ENCODE assay signal across 8 cellular contexts in the genomic region with DNA sequence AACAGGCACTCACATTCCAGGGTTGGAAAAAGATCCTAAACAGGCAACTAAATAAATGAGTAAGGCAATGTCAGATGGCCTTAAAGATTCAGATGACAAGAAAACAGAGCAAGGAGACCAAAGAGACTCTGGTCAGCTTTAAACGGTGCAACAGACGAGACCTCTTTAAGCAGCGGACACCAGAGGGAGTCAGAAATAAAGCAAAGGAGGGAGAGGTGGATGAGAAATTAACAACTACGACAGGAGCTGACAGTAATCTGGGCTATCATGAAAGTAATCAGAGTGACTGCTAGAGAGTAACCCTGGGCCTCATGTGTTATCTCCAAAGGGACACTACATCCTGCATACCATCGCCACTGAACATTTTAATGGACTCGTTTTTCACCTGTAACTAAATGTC. TPM values are rescaled to one million over a fixed set of nuclear protein-coding genes. Genes with fewer than 3 reads are reported as not detected.
A peak's percentile ranks its signal among the peaks of the same experiment; 100 is the strongest.
DNase-seq lines count a peak whose midpoint lies in the region; ATAC-seq and TF ChIP-seq lines count a peak whose summit lies in the region.

No MANE protein-coding gene starts in this region.

- ATAC-seq in SK-N-SH treated with all-trans-retinoic acid at 6 μM for 48 hours, result peak; percentile 8
- no peak for ATAC-seq in GM19328 (IDR thresholded peaks at IDR 0.05; ENCODE audit: unreplicated experiment)

- H3K4me3 ChIP-seq in GM12875 (ENCODE audit: low read depth, low read length), result peak overlapping the region; percentile 83
- H3K4me3 ChIP-seq in fibroblast of villous mesenchyme (ENCODE audit: low read depth, low read length), result peak overlapping the region; percentile 96
- H3K4me3 ChIP-seq in skeletal muscle cell (ENCODE audit: low read depth, low read length), result peak overlapping the region; percentile 95

- DNase-seq in fibroblast of villous mesenchyme (ENCODE audit: low read depth), result peak; percentile 30
- DNase-seq in skeletal muscle cell (ENCODE audit: low read depth), result no peak
- no peak for DNase-seq in midbrain (lab: John Stamatoyannopoulos, UW)
- no peak for DNase-seq in GM20000 (ENCODE audit: low spot score)
- DNase-seq in NCI-H69 (lab: John Stamatoyannopoulos, UW), result no peak

- TF ChIP-seq CTCF in GM12875 (IDR thresholded peaks at IDR 0.05; ENCODE audit: borderline replicate concordance, insufficient read depth, low read depth, low read length) (no peak), fibroblast of villous mesenchyme (IDR thresholded peaks at IDR 0.05; ENCODE audit: insufficient read depth, low read depth, low read length) (peak; percentile 23), GM20000 (IDR thresholded peaks at IDR 0.05; ENCODE audit: extremely low read depth, missing control alignments) (no peak)

TF ChIP-seq in SK-N-SH treated with all-trans-retinoic acid at 6 μM for 48 hours, 23 proteins besides CTCF, POLR2A, EP300 and RAD21:
- TF ChIP-seq SNAI2 (CRISPR knock-in tag; IDR thresholded peaks at IDR 0.05) (no peak), ZFP30 (CRISPR knock-in tag; IDR thresholded peaks at IDR 0.05) (no peak), GLIS3 (CRISPR knock-in tag; IDR thresholded peaks at IDR 0.05) (no peak), TCF4 (CRISPR knock-in tag; IDR thresholded peaks at IDR 0.05; ENCODE audit: borderline replicate concordance) (no peak), ZNF70 (CRISPR knock-in tag; IDR thresholded peaks at IDR 0.05) (no peak), ZNF8 (CRISPR knock-in tag; IDR thresholded peaks at IDR 0.05) (no peak), ZC3H10 (CRISPR knock-in tag; IDR thresholded peaks at IDR 0.05) (no peak), RARB (CRISPR knock-in tag; IDR thresholded peaks at IDR 0.05) (no peak), ISL1 (CRISPR knock-in tag; IDR thresholded peaks at IDR 0.05) (no peak), OSR1 (CRISPR knock-in tag; IDR thresholded peaks at IDR 0.05) (no peak), CSDC2 (CRISPR knock-in tag; IDR thresholded peaks at IDR 0.05) (no peak), ARNTL (CRISPR knock-in tag; IDR thresholded peaks at IDR 0.05; ENCODE audit: borderline replicate concordance, low read depth) (no peak), ESRRG (CRISPR knock-in tag; IDR thresholded peaks at IDR 0.05) (no peak), PPARA (CRISPR knock-in tag; IDR thresholded peaks at IDR 0.05; ENCODE audit: borderline replicate concordance) (no peak), BACH2 (CRISPR knock-in tag; IDR thresholded peaks at IDR 0.05; ENCODE audit: borderline replicate concordance) (no peak), ZNF565 (CRISPR knock-in tag; conservative IDR thresholded peaks at IDR 0.05; ENCODE audit: low read depth) (no peak)
- TF ChIP-seq, protein P1, sequence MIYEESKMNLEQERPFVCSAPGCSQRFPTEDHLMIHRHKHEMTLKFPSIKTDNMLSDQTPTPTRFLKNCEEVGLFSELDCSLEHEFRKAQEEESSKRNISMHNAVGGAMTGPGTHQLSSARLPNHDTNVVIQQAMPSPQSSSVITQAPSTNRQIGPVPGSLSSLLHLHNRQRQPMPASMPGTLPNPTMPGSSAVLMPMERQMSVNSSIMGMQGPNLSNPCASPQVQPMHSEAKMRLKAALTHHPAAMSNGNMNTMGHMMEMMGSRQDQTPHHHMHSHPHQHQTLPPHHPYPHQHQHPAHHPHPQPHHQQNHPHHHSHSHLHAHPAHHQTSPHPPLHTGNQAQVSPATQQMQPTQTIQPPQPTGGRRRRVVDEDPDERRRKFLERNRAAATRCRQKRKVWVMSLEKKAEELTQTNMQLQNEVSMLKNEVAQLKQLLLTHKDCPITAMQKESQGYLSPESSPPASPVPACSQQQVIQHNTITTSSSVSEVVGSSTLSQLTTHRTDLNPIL (CRISPR knock-in tag; IDR thresholded peaks at IDR 0.05; ENCODE audit: low read depth), result no peak
- TF ChIP-seq, protein P2, sequence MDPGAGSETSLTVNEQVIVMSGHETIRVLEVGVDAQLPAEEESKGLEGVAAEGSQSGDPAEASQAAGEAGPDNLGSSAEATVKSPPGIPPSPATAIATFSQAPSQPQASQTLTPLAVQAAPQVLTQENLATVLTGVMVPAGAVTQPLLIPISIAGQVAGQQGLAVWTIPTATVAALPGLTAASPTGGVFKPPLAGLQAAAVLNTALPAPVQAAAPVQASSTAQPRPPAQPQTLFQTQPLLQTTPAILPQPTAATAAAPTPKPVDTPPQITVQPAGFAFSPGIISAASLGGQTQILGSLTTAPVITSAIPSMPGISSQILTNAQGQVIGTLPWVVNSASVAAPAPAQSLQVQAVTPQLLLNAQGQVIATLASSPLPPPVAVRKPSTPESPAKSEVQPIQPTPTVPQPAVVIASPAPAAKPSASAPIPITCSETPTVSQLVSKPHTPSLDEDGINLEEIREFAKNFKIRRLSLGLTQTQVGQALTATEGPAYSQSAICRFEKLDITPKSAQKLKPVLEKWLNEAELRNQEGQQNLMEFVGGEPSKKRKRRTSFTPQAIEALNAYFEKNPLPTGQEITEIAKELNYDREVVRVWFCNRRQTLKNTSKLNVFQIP (CRISPR knock-in tag; IDR thresholded peaks at IDR 0.05; ENCODE audit: borderline replicate concordance, low read depth), result no peak
- TF ChIP-seq, protein P3, sequence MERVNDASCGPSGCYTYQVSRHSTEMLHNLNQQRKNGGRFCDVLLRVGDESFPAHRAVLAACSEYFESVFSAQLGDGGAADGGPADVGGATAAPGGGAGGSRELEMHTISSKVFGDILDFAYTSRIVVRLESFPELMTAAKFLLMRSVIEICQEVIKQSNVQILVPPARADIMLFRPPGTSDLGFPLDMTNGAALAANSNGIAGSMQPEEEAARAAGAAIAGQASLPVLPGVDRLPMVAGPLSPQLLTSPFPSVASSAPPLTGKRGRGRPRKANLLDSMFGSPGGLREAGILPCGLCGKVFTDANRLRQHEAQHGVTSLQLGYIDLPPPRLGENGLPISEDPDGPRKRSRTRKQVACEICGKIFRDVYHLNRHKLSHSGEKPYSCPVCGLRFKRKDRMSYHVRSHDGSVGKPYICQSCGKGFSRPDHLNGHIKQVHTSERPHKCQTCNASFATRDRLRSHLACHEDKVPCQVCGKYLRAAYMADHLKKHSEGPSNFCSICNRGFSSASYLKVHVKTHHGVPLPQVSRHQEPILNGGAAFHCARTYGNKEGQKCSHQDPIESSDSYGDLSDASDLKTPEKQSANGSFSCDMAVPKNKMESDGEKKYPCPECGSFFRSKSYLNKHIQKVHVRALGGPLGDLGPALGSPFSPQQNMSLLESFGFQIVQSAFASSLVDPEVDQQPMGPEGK (CRISPR knock-in tag; IDR thresholded peaks at IDR 0.05; ENCODE audit: borderline replicate concordance), result no peak
- TF ChIP-seq, protein P4, sequence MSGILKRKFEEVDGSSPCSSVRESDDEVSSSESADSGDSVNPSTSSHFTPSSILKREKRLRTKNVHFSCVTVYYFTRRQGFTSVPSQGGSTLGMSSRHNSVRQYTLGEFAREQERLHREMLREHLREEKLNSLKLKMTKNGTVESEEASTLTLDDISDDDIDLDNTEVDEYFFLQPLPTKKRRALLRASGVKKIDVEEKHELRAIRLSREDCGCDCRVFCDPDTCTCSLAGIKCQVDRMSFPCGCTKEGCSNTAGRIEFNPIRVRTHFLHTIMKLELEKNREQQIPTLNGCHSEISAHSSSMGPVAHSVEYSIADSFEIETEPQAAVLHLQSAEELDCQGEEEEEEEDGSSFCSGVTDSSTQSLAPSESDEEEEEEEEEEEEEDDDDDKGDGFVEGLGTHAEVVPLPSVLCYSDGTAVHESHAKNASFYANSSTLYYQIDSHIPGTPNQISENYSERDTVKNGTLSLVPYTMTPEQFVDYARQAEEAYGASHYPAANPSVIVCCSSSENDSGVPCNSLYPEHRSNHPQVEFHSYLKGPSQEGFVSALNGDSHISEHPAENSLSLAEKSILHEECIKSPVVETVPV (CRISPR knock-in tag; IDR thresholded peaks at IDR 0.05), result no peak
TF ChIP-seq in SK-N-SH treated with all-trans-retinoic acid at 6 μM for 48 hours: peak in this region for 0.

RNA-seq across cellular contexts. Expression of a gene that starts 1.1 kb away (rescaled TPM):
- total RNA-seq in fibroblast of villous mesenchyme, result 5.5 and 8.6 TPM in 2 replicates

RNA-seq across cellular contexts. Expression of a gene that starts 20.2 kb away (rescaled TPM):
- total RNA-seq in fibroblast of villous mesenchyme, result 4.5 and 6.9 TPM in 2 replicates

RNA-seq across cellular contexts. Expression of a gene that starts 25.4 kb away (rescaled TPM):
- total RNA-seq in fibroblast of villous mesenchyme, result 11.3 and 12.1 TPM in 2 replicates

RNA-seq across cellular contexts. Expression of a gene that starts 31.4 kb away (rescaled TPM):
- 4.5 and 6.5 TPM in 2 replicates for total RNA-seq in fibroblast of villous mesenchyme

RNA-seq across cellular contexts. Expression of a gene that starts 41.2 kb away (rescaled TPM):
- total RNA-seq in fibroblast of villous mesenchyme, result 3.9 and 7.1 TPM in 2 replicates
